Comparison of ENCODE assay signal across 8 cellular contexts in the genomic region with DNA sequence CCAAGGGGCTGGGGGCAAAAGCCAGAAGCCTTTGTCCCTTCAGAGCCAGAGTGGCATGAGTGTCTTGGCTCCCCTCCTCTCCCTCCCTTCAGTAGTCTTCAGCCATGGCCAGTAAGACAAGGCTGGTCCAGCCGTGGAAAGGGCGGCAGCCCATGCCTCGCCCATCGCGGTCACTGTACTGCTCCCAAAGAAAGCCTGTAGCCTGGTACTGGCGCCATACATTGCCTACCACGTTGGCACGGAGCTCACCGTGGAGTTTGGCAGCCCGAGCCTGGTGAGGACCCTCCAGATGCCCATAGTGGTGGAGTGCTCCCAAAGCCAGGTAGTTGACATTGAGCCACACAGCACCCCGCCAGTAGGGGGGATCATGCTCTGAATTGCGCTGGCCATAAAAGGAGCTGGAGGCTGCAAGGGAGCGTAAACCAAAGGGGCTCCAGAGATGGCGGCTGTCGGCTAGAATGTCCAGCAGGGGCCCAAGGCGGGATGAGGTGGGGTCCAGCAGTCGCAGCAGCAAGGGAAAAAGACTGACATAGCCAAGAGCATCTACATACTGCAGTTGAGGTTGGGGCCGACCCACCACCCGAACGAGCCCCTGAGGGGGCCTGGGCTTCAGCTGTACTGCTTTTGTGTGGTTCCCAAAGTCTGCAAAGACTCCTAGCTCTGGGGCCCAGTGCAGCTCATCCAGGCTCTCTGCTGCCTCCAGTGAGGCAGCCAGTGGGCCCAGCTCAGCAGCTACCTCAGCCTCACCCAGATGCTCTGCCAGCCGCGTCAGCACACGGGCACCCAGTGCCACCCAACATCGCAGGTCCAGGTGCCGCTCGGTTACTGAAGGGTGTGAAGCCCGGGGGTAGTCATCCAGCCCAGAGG. TPM values are rescaled to one million over a fixed set of nuclear protein-coding genes. Genes with fewer than 3 reads are reported as not detected.
DNase-seq lines count a peak whose midpoint lies in the region; ATAC-seq, FAIRE-seq and TF ChIP-seq lines count a peak whose summit lies in the region.
"Had no signal": no experiment of that assay in that cellular context is flagged by ENCODE, and none has a peak within 500 bp of the region (broad histone marks: within the 10 kb centered on the region; RNA-seq: fewer than 3 reads in every experiment).

No MANE protein-coding gene starts in this region.

- peaks cover 0 to 3% (median 0%) of the 10 kb centered on the region in 5 experiments for H3K9me3 Mint-ChIP-seq in brain
- H3K9me3 Mint-ChIP-seq: CD8-positive, alpha-beta T cell had no signal

- no peak for ATAC-seq in HepG2
- no peak for ATAC-seq in right lobe of liver
- ATAC-seq in GM19463 (IDR thresholded peaks at IDR 0.05; ENCODE audit: unreplicated experiment), result no peak
- ATAC-seq: CD8-positive, alpha-beta T cell had no signal

- H4K91ac ChIP-seq in trophoblast cell (ENCODE audit: low read depth, low read length), result no peak overlapping the region

- H3K4me3 ChIP-seq in HepG2 (replicated peaks in 1 of 3; ENCODE audit: insufficient read depth in 1 of 3, low read depth in 2 of 3, low read length in 3 of 3) (no peak overlapping the region), right lobe of liver (no peak overlapping the region), trophoblast cell (ENCODE audit: low read depth, low read length) (no peak overlapping the region)

- H3K27ac ChIP-seq in HepG2 (ENCODE audit: extremely low read length, insufficient read depth, low read length), result no peak overlapping the region
- H3K27ac ChIP-seq in right lobe of liver, result no peak overlapping the region
- no peak overlapping the region for H3K27ac ChIP-seq in trophoblast cell (ENCODE audit: low read depth, low read length)

- intact Hi-C loops in HepG2 (cut with micrococcal nuclease; ENCODE audit: unreplicated experiment), result no loop called here
- intact Hi-C loops in right lobe of liver (cut with DNase I), result no loop called here

- peaks cover 4% of the 10 kb centered on the region; the same call in 1 of the 2 replicates for H4K20me1 ChIP-seq in HepG2 (ENCODE audit: insufficient read depth, low read length)

- no peak overlapping the region for H2BK120ac ChIP-seq in trophoblast cell (ENCODE audit: insufficient read depth, low read length, poor library complexity)

- H3K4me1 ChIP-seq in HepG2 (ENCODE audit: insufficient read depth, low read length), result peaks cover 35% of the 10 kb centered on the region
- peaks cover 0 to 25% (median 4%) of the 10 kb centered on the region in 4 donors for H3K4me1 ChIP-seq in right lobe of liver
- H3K4me1 ChIP-seq in trophoblast cell (ENCODE audit: control insufficient read depth in 1 of 2, insufficient read depth in 2 of 2, low read length in 2 of 2), result peaks cover 6 to 12% of the 10 kb centered on the region in 2 experiments

- no peak overlapping the region for H3K18ac ChIP-seq in trophoblast cell (ENCODE audit: low read length)

- no TSS peak for BruUV-seq in HepG2 (replicated peaks; lab: Mats Ljungman, UMichigan)

- H3K27ac Mint-ChIP-seq in brain, result peak overlapping the region in 2 of 5 experiments; percentile 47 to 55

- no peaks in the 10 kb centered on the region for H3K9me3 ChIP-seq in HepG2 (ENCODE audit: low read length)
- no peaks in the 10 kb centered on the region for H3K9me3 ChIP-seq in right lobe of liver
- peaks cover 5% of the 10 kb centered on the region for H3K9me3 ChIP-seq in trophoblast cell (ENCODE audit: insufficient read depth, low read depth, low read length)

- TF ChIP-seq CTCF in HepG2 (CRISPR knock-in tag; IDR thresholded peaks at IDR 0.05), result peak; percentile 64
- peak in 1 of 4 donors; percentile 13 for TF ChIP-seq CTCF in right lobe of liver (IDR thresholded peaks at IDR 0.05)
- peak in 1 of 2 experiments; percentile 23 for TF ChIP-seq CTCF in brain (conservative IDR thresholded peaks at IDR 0.05)

- 98% methylated on average over 14 of the region's 27 CpGs for WGBS in HepG2 (ENCODE audit: low lambda C conversion rate)
- WGBS in right lobe of liver (ENCODE audit: insufficient coverage, low coverage, low lambda C conversion rate, missing lambda C conversion rate), result 100% methylated on average over 7 of the region's 27 CpGs
- no CpG with 5 or more reads among the region's 27 CpGs for WGBS in trophoblast cell (ENCODE audit: extremely low coverage, insufficient coverage, insufficient read length)

- H3K79me2 ChIP-seq in HepG2 (ENCODE audit: insufficient read depth, low read length) (peaks cover 41% of the 10 kb centered on the region), trophoblast cell (ENCODE audit: control insufficient read depth, insufficient read depth, low read length, poor library complexity) (peaks cover 19% of the 10 kb centered on the region)

- H3K36me3 ChIP-seq in HepG2 (replicated peaks in 1 of 2; ENCODE audit: control insufficient read depth in 1 of 2, insufficient read depth in 2 of 2, low read length in 2 of 2) (peaks cover 1 to 24% of the 10 kb centered on the region in 2 experiments), right lobe of liver (peaks cover 0 to 11% (median 0%) of the 10 kb centered on the region in 4 donors), trophoblast cell (ENCODE audit: control insufficient read depth in 1 of 2, insufficient read depth in 2 of 2, low read length in 2 of 2) (peaks cover 34 to 36% of the 10 kb centered on the region in 2 experiments)

- peaks cover 13% of the 10 kb centered on the region for H3K36me3 Mint-ChIP-seq in brain

- TF ChIP-seq POLR2A in HepG2 (IDR thresholded peaks at IDR 0.05; ENCODE audit: insufficient read depth in 1 of 2, low read depth in 2 of 2, low read length in 2 of 2) (no peak), right lobe of liver (IDR thresholded peaks at IDR 0.05) (no peak)

- CTCF ChIA-PET in HepG2 (lab: Yijun Ruan, JAX; ENCODE audit: low intra/inter-chr PET ratio, low total read pairs), result interaction anchor here (0.8 to 1.4 kb wide), 2 partner anchors 71 to 126 kb away, joined by 4 to 5 read pairs; no protein-coding TSS in a partner anchor

- TF ChIP-seq EP300 in HepG2 (IDR thresholded peaks at IDR 0.05; ENCODE audit: low read depth in 2 of 2, low read length in 2 of 2) (no peak), HepG2 (CRISPR knock-in tag; IDR thresholded peaks at IDR 0.05; ENCODE audit: borderline replicate concordance) (no peak)

- peaks cover 21% of the 10 kb centered on the region for H3K79me1 ChIP-seq in trophoblast cell (ENCODE audit: low read length)

- H2AFZ ChIP-seq in HepG2 (ENCODE audit: low read length) (no peak overlapping the region), trophoblast cell (ENCODE audit: insufficient read depth, low read length, poor library complexity) (no peak overlapping the region)

- no peak overlapping the region for H4K12ac ChIP-seq in trophoblast cell (ENCODE audit: low read depth, low read length)

- no peak overlapping the region for H2BK12ac ChIP-seq in trophoblast cell (ENCODE audit: low read length)

- DNase-seq in HepG2 (ENCODE audit: low spot score) (peak; percentile 51), right lobe of liver (no peak), trophoblast cell (no peak)
- DNase-seq in stimulated activated CD8-positive, alpha-beta memory T cell treated with anti-CD3 and anti-CD28 coated beads, Interleukin-4, amount 100 ng/mL, for 48 hours, result no peak
- DNase-seq: CD8-positive, alpha-beta T cell had no signal

- in situ Hi-C loops in HepG2 (cut with HindIII; ENCODE audit: extremely low pct_ligation_motif_present, low pct_unique_long_range_greater_than_20kb), result no loop called here

- H3K27me3 Mint-ChIP-seq in brain, result peaks cover 26% of the 10 kb centered on the region

- H4K8ac ChIP-seq in trophoblast cell (ENCODE audit: low read depth, low read length), result no peak overlapping the region

- H3K4me1 Mint-ChIP-seq in brain, result peaks cover 61% of the 10 kb centered on the region

- no peak overlapping the region for H2AK5ac ChIP-seq in trophoblast cell (ENCODE audit: low read length)

- H2BK5ac ChIP-seq in trophoblast cell (ENCODE audit: low read depth, low read length, poor library complexity), result no peak overlapping the region

- no peak overlapping the region for H3K4ac ChIP-seq in trophoblast cell (ENCODE audit: low read depth, low read length)

- POLR2A ChIA-PET in HepG2 (lab: Yijun Ruan, JAX), result interaction anchor here (0.7 to 12.4 kb wide), 11 partner anchors 10 to 68 kb away, joined by 3 to 342 read pairs (median 6); a partner anchor contains a TSS

- FAIRE-seq in HepG2 (lab: Jason Lieb, UNC), result no peak
- FAIRE-seq: RCC 7860 had no signal

- no peak overlapping the region for H3K23ac ChIP-seq in trophoblast cell (ENCODE audit: low read length)

- H3K4me2 ChIP-seq in HepG2 (ENCODE audit: low read depth, low read length) (no peak overlapping the region), trophoblast cell (ENCODE audit: low read length) (no peak overlapping the region)

- peak; percentile 55 for TF ChIP-seq RAD21 in HepG2 (CRISPR knock-in tag; IDR thresholded peaks at IDR 0.05)

- H3K27me3 ChIP-seq in HepG2 (ENCODE audit: control insufficient read depth in 1 of 2, insufficient read depth in 2 of 2, low read length in 2 of 2), result no peaks in the 10 kb centered on the region; a peak in 1 of 5 replicates
- H3K27me3 ChIP-seq in right lobe of liver, result no peaks in the 10 kb centered on the region
- no peaks in the 10 kb centered on the region for H3K27me3 ChIP-seq in trophoblast cell (ENCODE audit: insufficient read depth, low read length)

- H3K9ac ChIP-seq in HepG2 (ENCODE audit: insufficient read depth, low read depth, low read length), result no peak overlapping the region
- no peak overlapping the region for H3K9ac ChIP-seq in trophoblast cell (ENCODE audit: low read length)

- no peak overlapping the region for H3K14ac ChIP-seq in trophoblast cell (ENCODE audit: low read length)

- peak overlapping the region in 4 of 5 experiments; percentile 28 to 59 (median 40) for H3K4me3 Mint-ChIP-seq in brain
- H3K4me3 Mint-ChIP-seq: CD8-positive, alpha-beta T cell had no signal

RNA-seq across cellular contexts. Expression of a gene that starts 3.2 kb away (rescaled TPM):
- 26.5 and 38.8 TPM in 2 replicates for total RNA-seq in HepG2 (2016; rRNA removed; fragmentation: Illumina TruSeq; extraction: Trizol)
- total RNA-seq in HepG2 (2016; cell fraction: cytosol; rRNA removed; fragmentation: Illumina TruSeq; extraction: Trizol; ENCODE audit: low read depth), result 50.0 and 58.3 TPM in 2 replicates
- total RNA-seq in HepG2 (2016; cell fraction: insoluble cytoplasmic fraction; rRNA removed; fragmentation: Illumina TruSeq; extraction: Trizol), result 27.8 and 36.5 TPM in 2 replicates
- total RNA-seq in HepG2 (2016; cell fraction: membrane; rRNA removed; fragmentation: Illumina TruSeq; extraction: Trizol), result 61.3 and 76.9 TPM in 2 replicates
- total RNA-seq in HepG2 (2016; cell fraction: nucleus; rRNA removed; fragmentation: Illumina TruSeq; extraction: Trizol), result 25.9 and 29.1 TPM in 2 replicates
- 85.7 and 107 TPM in 2 replicates for polyA plus RNA-seq in HepG2 (2011; rRNA removed)
- polyA plus RNA-seq in HepG2 (2011; cell fraction: cytosol; rRNA removed), result 77.8 and 109 TPM in 2 replicates
- 406 and 434 TPM in 2 replicates for polyA plus RNA-seq in HepG2 (2011; cell fraction: nucleus; rRNA removed)
- 45.0 and 50.3 TPM in 2 replicates for polyA plus RNA-seq in HepG2 (2012)
- 82.9 and 90.6 TPM in 2 replicates for polyA plus RNA-seq in HepG2 (2016; cell fraction: cytosol; fragmentation: Illumina TruSeq; extraction: Trizol; ENCODE audit: low read depth)
- polyA plus RNA-seq in HepG2 (2016; cell fraction: insoluble cytoplasmic fraction; fragmentation: Illumina TruSeq; extraction: Trizol; ENCODE audit: low read depth), result 41.4 and 46.0 TPM in 2 replicates
- polyA plus RNA-seq in HepG2 (2016; cell fraction: membrane; fragmentation: Illumina TruSeq; extraction: Trizol; ENCODE audit: low read depth), result 87.2 and 99.7 TPM in 2 replicates
- 71.0 and 71.7 TPM in 2 replicates for polyA plus RNA-seq in HepG2 (2016; cell fraction: nucleus; fragmentation: Illumina TruSeq; extraction: Trizol; ENCODE audit: insufficient read depth, low read depth)
- 54.1 and 96.5 TPM in 2 replicates for polyA minus RNA-seq in HepG2 (2011; rRNA and poly(A)+ RNA removed; ENCODE audit: low replicate concordance)
- 9.6 and 9.8 TPM in 2 replicates for polyA minus RNA-seq in HepG2 (2011; cell fraction: cytosol; rRNA and poly(A)+ RNA removed)
- polyA minus RNA-seq in HepG2 (2011; cell fraction: nucleus; rRNA and poly(A)+ RNA removed), result 29.4 and 41.2 TPM in 2 replicates
- 10 to 100 TPM; 29.6 to 37.6 (median 32.2) TPM for total RNA-seq in right lobe of liver
- polyA plus RNA-seq in brain (ENCODE audit: insufficient read depth, low read depth, low replicate concordance), result 177 TPM
- polyA plus RNA-seq in trophoblast cell (2013), result 80.5 and 81.5 TPM in 2 replicates

RNA-seq across cellular contexts. Expression of a gene that starts 3.8 kb away (rescaled TPM):
- 30.1 and 95.2 TPM in 2 replicates for total RNA-seq in HepG2 (2016; rRNA removed; fragmentation: Illumina TruSeq; extraction: Trizol)
- total RNA-seq in HepG2 (2016; cell fraction: cytosol; rRNA removed; fragmentation: Illumina TruSeq; extraction: Trizol; ENCODE audit: low read depth), result 8.8 and 11.5 TPM in 2 replicates
- 26.3 and 96.7 TPM in 2 replicates for total RNA-seq in HepG2 (2016; cell fraction: insoluble cytoplasmic fraction; rRNA removed; fragmentation: Illumina TruSeq; extraction: Trizol)
- total RNA-seq in HepG2 (2016; cell fraction: membrane; rRNA removed; fragmentation: Illumina TruSeq; extraction: Trizol), result 21.6 and 24.7 TPM in 2 replicates
- total RNA-seq in HepG2 (2016; cell fraction: nucleus; rRNA removed; fragmentation: Illumina TruSeq; extraction: Trizol), result 74.9 and 89.3 TPM in 2 replicates
- 117 and 124 TPM in 2 replicates for polyA plus RNA-seq in HepG2 (2011; rRNA removed)
- 82.7 and 107 TPM in 2 replicates for polyA plus RNA-seq in HepG2 (2011; cell fraction: cytosol; rRNA removed)
- polyA plus RNA-seq in HepG2 (2011; cell fraction: nucleus; rRNA removed), result 164 and 187 TPM in 2 replicates
- polyA plus RNA-seq in HepG2 (2012), result 66.6 and 78.0 TPM in 2 replicates
- polyA plus RNA-seq in HepG2 (2016; cell fraction: cytosol; fragmentation: Illumina TruSeq; extraction: Trizol; ENCODE audit: low read depth), result 7.9 TPM in 2 replicates
- 21.4 and 26.1 TPM in 2 replicates for polyA plus RNA-seq in HepG2 (2016; cell fraction: insoluble cytoplasmic fraction; fragmentation: Illumina TruSeq; extraction: Trizol; ENCODE audit: low read depth)
- 12.9 and 13.0 TPM in 2 replicates for polyA plus RNA-seq in HepG2 (2016; cell fraction: membrane; fragmentation: Illumina TruSeq; extraction: Trizol; ENCODE audit: low read depth)
- 132 and 137 TPM in 2 replicates for polyA plus RNA-seq in HepG2 (2016; cell fraction: nucleus; fragmentation: Illumina TruSeq; extraction: Trizol; ENCODE audit: insufficient read depth, low read depth)
- polyA minus RNA-seq in HepG2 (2011; rRNA and poly(A)+ RNA removed; ENCODE audit: low replicate concordance), result 89.6 and 182 TPM in 2 replicates
- 63.1 and 75.1 TPM in 2 replicates for polyA minus RNA-seq in HepG2 (2011; cell fraction: cytosol; rRNA and poly(A)+ RNA removed)
- 28.6 and 30.3 TPM in 2 replicates for polyA minus RNA-seq in HepG2 (2011; cell fraction: nucleus; rRNA and poly(A)+ RNA removed)
- 10 to 100 TPM; 41.0 to 45.2 (median 43.6) TPM for total RNA-seq in right lobe of liver
- polyA plus RNA-seq in brain (ENCODE audit: insufficient read depth, low read depth, low replicate concordance), result 29.4 TPM
- 74.9 and 80.0 TPM in 2 replicates for polyA plus RNA-seq in trophoblast cell (2013)

RNA-seq across cellular contexts. Expression of a gene that starts 6.5 kb away (rescaled TPM):
- 10.0 and 14.5 TPM in 2 replicates for total RNA-seq in HepG2 (2016; rRNA removed; fragmentation: Illumina TruSeq; extraction: Trizol)
- 5.0 and 7.0 TPM in 2 replicates for total RNA-seq in HepG2 (2016; cell fraction: cytosol; rRNA removed; fragmentation: Illumina TruSeq; extraction: Trizol; ENCODE audit: low read depth)
- total RNA-seq in HepG2 (2016; cell fraction: insoluble cytoplasmic fraction; rRNA removed; fragmentation: Illumina TruSeq; extraction: Trizol), result 8.7 and 16.5 TPM in 2 replicates
- 9.3 and 10.1 TPM in 2 replicates for total RNA-seq in HepG2 (2016; cell fraction: membrane; rRNA removed; fragmentation: Illumina TruSeq; extraction: Trizol)
- total RNA-seq in HepG2 (2016; cell fraction: nucleus; rRNA removed; fragmentation: Illumina TruSeq; extraction: Trizol), result 12.6 and 17.1 TPM in 2 replicates
- polyA plus RNA-seq in HepG2 (2011; rRNA removed), result 6.2 and 7.9 TPM in 2 replicates
- 4.5 and 4.9 TPM in 2 replicates for polyA plus RNA-seq in HepG2 (2011; cell fraction: cytosol; rRNA removed)
- 63.6 and 70.4 TPM in 2 replicates for polyA plus RNA-seq in HepG2 (2011; cell fraction: nucleus; rRNA removed)
- 13.1 and 14.4 TPM in 2 replicates for polyA plus RNA-seq in HepG2 (2012)
- polyA plus RNA-seq in HepG2 (2016; cell fraction: cytosol; fragmentation: Illumina TruSeq; extraction: Trizol; ENCODE audit: low read depth), result 4.5 and 5.4 TPM in 2 replicates
- 15.4 and 15.7 TPM in 2 replicates for polyA plus RNA-seq in HepG2 (2016; cell fraction: insoluble cytoplasmic fraction; fragmentation: Illumina TruSeq; extraction: Trizol; ENCODE audit: low read depth)
- 10.1 and 13.1 TPM in 2 replicates for polyA plus RNA-seq in HepG2 (2016; cell fraction: membrane; fragmentation: Illumina TruSeq; extraction: Trizol; ENCODE audit: low read depth)
- polyA plus RNA-seq in HepG2 (2016; cell fraction: nucleus; fragmentation: Illumina TruSeq; extraction: Trizol; ENCODE audit: insufficient read depth, low read depth), result 30.3 and 40.1 TPM in 2 replicates
- 2.5 and 7.3 TPM in 2 replicates for polyA minus RNA-seq in HepG2 (2011; rRNA and poly(A)+ RNA removed; ENCODE audit: low replicate concordance)
- 1.3 TPM in 1 of 2 replicates, not detected in the other for polyA minus RNA-seq in HepG2 (2011; cell fraction: cytosol; rRNA and poly(A)+ RNA removed)
- 14.5 and 22.5 TPM in 2 replicates for polyA minus RNA-seq in HepG2 (2011; cell fraction: nucleus; rRNA and poly(A)+ RNA removed)
- total RNA-seq in right lobe of liver, result 10 to 100 TPM in 5 of 6 experiments, 1 to 10 TPM in 1; 3.4 to 20.3 (median 18.8) TPM
- polyA plus RNA-seq in brain (ENCODE audit: insufficient read depth, low read depth, low replicate concordance), result 31.9 TPM
- polyA plus RNA-seq in trophoblast cell (2013), result 22.8 and 23.3 TPM in 2 replicates

RNA-seq across cellular contexts. Expression of a gene that starts 11.1 kb away (rescaled TPM):
- total RNA-seq in HepG2 (2016; rRNA removed; fragmentation: Illumina TruSeq; extraction: Trizol), result 51.9 and 53.8 TPM in 2 replicates
- total RNA-seq in HepG2 (2016; cell fraction: cytosol; rRNA removed; fragmentation: Illumina TruSeq; extraction: Trizol; ENCODE audit: low read depth), result 42.4 and 54.6 TPM in 2 replicates
- 58.8 and 59.3 TPM in 2 replicates for total RNA-seq in HepG2 (2016; cell fraction: insoluble cytoplasmic fraction; rRNA removed; fragmentation: Illumina TruSeq; extraction: Trizol)
- total RNA-seq in HepG2 (2016; cell fraction: membrane; rRNA removed; fragmentation: Illumina TruSeq; extraction: Trizol), result 53.4 and 65.7 TPM in 2 replicates
- total RNA-seq in HepG2 (2016; cell fraction: nucleus; rRNA removed; fragmentation: Illumina TruSeq; extraction: Trizol), result 30.0 and 33.7 TPM in 2 replicates
- 28.8 and 34.3 TPM in 2 replicates for polyA plus RNA-seq in HepG2 (2011; rRNA removed)
- 30.0 and 63.3 TPM in 2 replicates for polyA plus RNA-seq in HepG2 (2011; cell fraction: cytosol; rRNA removed)
- polyA plus RNA-seq in HepG2 (2011; cell fraction: nucleus; rRNA removed), result 49.3 and 53.8 TPM in 2 replicates
- polyA plus RNA-seq in HepG2 (2012), result 32.0 and 44.9 TPM in 2 replicates
- 37.9 and 43.7 TPM in 2 replicates for polyA plus RNA-seq in HepG2 (2016; cell fraction: cytosol; fragmentation: Illumina TruSeq; extraction: Trizol; ENCODE audit: low read depth)
- 43.6 and 45.0 TPM in 2 replicates for polyA plus RNA-seq in HepG2 (2016; cell fraction: insoluble cytoplasmic fraction; fragmentation: Illumina TruSeq; extraction: Trizol; ENCODE audit: low read depth)
- 39.5 and 42.8 TPM in 2 replicates for polyA plus RNA-seq in HepG2 (2016; cell fraction: membrane; fragmentation: Illumina TruSeq; extraction: Trizol; ENCODE audit: low read depth)
- 61.4 and 66.8 TPM in 2 replicates for polyA plus RNA-seq in HepG2 (2016; cell fraction: nucleus; fragmentation: Illumina TruSeq; extraction: Trizol; ENCODE audit: insufficient read depth, low read depth)
- 38.1 and 38.8 TPM in 2 replicates for polyA minus RNA-seq in HepG2 (2011; rRNA and poly(A)+ RNA removed; ENCODE audit: low replicate concordance)
- polyA minus RNA-seq in HepG2 (2011; cell fraction: cytosol; rRNA and poly(A)+ RNA removed), result 13.6 and 15.1 TPM in 2 replicates
- 18.9 and 23.0 TPM in 2 replicates for polyA minus RNA-seq in HepG2 (2011; cell fraction: nucleus; rRNA and poly(A)+ RNA removed)
- total RNA-seq in right lobe of liver, result 10 to 100 TPM; 10.7 to 51.9 (median 42.6) TPM
- polyA plus RNA-seq in brain (ENCODE audit: insufficient read depth, low read depth, low replicate concordance), result 88.8 TPM
- 90.8 and 96.6 TPM in 2 replicates for polyA plus RNA-seq in trophoblast cell (2013)

RNA-seq across cellular contexts. Expression of a gene that starts 19.7 kb away (rescaled TPM):
- total RNA-seq in HepG2 (2016; rRNA removed; fragmentation: Illumina TruSeq; extraction: Trizol) (107 and 159 TPM in 2 replicates), right lobe of liver (100 to 1,000 TPM in 2 of 6 experiments, 10 to 100 TPM in 4; 61.5 to 103 (median 83.0) TPM)
- total RNA-seq in HepG2 (2016; cell fraction: cytosol; rRNA removed; fragmentation: Illumina TruSeq; extraction: Trizol; ENCODE audit: low read depth), result 32.3 and 32.8 TPM in 2 replicates
- total RNA-seq in HepG2 (2016; cell fraction: insoluble cytoplasmic fraction; rRNA removed; fragmentation: Illumina TruSeq; extraction: Trizol), result 92.8 and 167 TPM in 2 replicates
- 71.3 and 83.2 TPM in 2 replicates for total RNA-seq in HepG2 (2016; cell fraction: membrane; rRNA removed; fragmentation: Illumina TruSeq; extraction: Trizol)
- 134 and 147 TPM in 2 replicates for total RNA-seq in HepG2 (2016; cell fraction: nucleus; rRNA removed; fragmentation: Illumina TruSeq; extraction: Trizol)
- polyA plus RNA-seq in HepG2 (2011; rRNA removed) (166 and 187 TPM in 2 replicates), brain (ENCODE audit: insufficient read depth, low read depth, low replicate concordance) (58.0 TPM)
- polyA plus RNA-seq in HepG2 (2011; cell fraction: cytosol; rRNA removed), result 105 and 146 TPM in 2 replicates
- 693 and 745 TPM in 2 replicates for polyA plus RNA-seq in HepG2 (2011; cell fraction: nucleus; rRNA removed)
- polyA plus RNA-seq in HepG2 (2012), result 111 and 123 TPM in 2 replicates
- polyA plus RNA-seq in HepG2 (2016; cell fraction: cytosol; fragmentation: Illumina TruSeq; extraction: Trizol; ENCODE audit: low read depth), result 19.8 and 20.3 TPM in 2 replicates
- 106 and 117 TPM in 2 replicates for polyA plus RNA-seq in HepG2 (2016; cell fraction: insoluble cytoplasmic fraction; fragmentation: Illumina TruSeq; extraction: Trizol; ENCODE audit: low read depth)
- 48.0 and 54.9 TPM in 2 replicates for polyA plus RNA-seq in HepG2 (2016; cell fraction: membrane; fragmentation: Illumina TruSeq; extraction: Trizol; ENCODE audit: low read depth)
- polyA plus RNA-seq in HepG2 (2016; cell fraction: nucleus; fragmentation: Illumina TruSeq; extraction: Trizol; ENCODE audit: insufficient read depth, low read depth), result 311 and 321 TPM in 2 replicates
- 14.0 and 202 TPM in 2 replicates for polyA minus RNA-seq in HepG2 (2011; rRNA and poly(A)+ RNA removed; ENCODE audit: low replicate concordance)
- 51.2 and 66.4 TPM in 2 replicates for polyA minus RNA-seq in HepG2 (2011; cell fraction: cytosol; rRNA and poly(A)+ RNA removed)
- polyA minus RNA-seq in HepG2 (2011; cell fraction: nucleus; rRNA and poly(A)+ RNA removed), result 211 and 223 TPM in 2 replicates
- polyA plus RNA-seq in trophoblast cell (2013), result 44.2 and 46.2 TPM in 2 replicates
